ENCODE assay signal across 1 cellular context in genomic region chr6:107064579-107065065, GRCh38.
TF ChIP-seq lines count a peak whose summit lies in the region.

No MANE protein-coding gene starts in this region.

TF ChIP-seq in HepG2, 621 proteins besides CTCF, POLR2A, EP300 and RAD21:
- TF ChIP-seq ZBTB39 (CRISPR knock-in tag; IDR thresholded peaks at IDR 0.05): no peak
- TF ChIP-seq AGO2 (optimal IDR thresholded peaks at IDR 0.05; ENCODE audit: low read depth, low read length): no peak
- TF ChIP-seq NR2F6 (IDR thresholded peaks at IDR 0.05): peak; percentile 51
- TF ChIP-seq NR2F6 (CRISPR knock-in tag; IDR thresholded peaks at IDR 0.05): 0 out of 2 replicates have a peak, but pooled peaks have one; percentile 29
- no peak for TF ChIP-seq E2F1 (CRISPR knock-in tag; IDR thresholded peaks at IDR 0.05)
